In the genomic region with DNA sequence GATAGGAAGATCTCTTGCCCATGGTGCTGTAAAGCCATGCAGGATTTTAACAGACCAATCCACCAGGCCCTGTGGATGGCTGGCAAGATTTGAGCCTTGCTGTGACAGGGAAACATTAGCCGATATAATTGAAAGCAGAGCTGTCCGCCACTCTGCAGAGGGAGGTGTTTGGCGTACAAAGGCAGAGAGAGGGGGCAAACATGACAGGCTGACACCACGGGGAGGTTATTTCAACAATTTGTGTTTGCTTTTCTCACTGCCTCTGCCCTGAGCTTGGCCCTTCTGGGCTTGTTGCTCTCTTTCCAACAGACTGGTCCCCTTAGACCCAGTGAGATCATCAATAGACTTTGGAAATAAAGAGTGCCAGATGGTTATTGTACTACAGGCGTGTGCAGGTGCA, we compare ENCODE assay signal across 19 cellular contexts. TPM values are rescaled to one million over a fixed set of nuclear protein-coding genes. Genes with fewer than 3 reads are reported as not detected.
A peak's percentile ranks its signal among the peaks of the same experiment; 100 is the strongest.
DNase-seq lines count a peak whose midpoint lies in the region; ATAC-seq and TF ChIP-seq lines count a peak whose summit lies in the region.
"Had no signal": no experiment of that assay in that cellular context is flagged by ENCODE, and none has a peak within 500 bp of the region (broad histone marks: within the 10 kb centered on the region; RNA-seq: fewer than 3 reads in every experiment).

No MANE protein-coding gene starts in this region.

- no peak overlapping the region for H3K27ac Mint-ChIP-seq in CD8-positive, alpha-beta memory T cell
- H3K27ac Mint-ChIP-seq: CD4-positive, alpha-beta T cell; T-helper 17 cell had no signal

- H3K4me3 Mint-ChIP-seq in CD8-positive, alpha-beta memory T cell = no peak overlapping the region
- H3K4me3 Mint-ChIP-seq: CD4-positive, alpha-beta T cell; T-helper 17 cell had no signal

- no peaks in the 10 kb centered on the region for H3K4me1 ChIP-seq in CD8-positive, alpha-beta memory T cell (ENCODE audit: insufficient read depth, low read length)
- H3K4me1 ChIP-seq in ascending aorta (no peaks in the 10 kb centered on the region), upper lobe of right lung (no peaks in the 10 kb centered on the region)
- H3K4me1 ChIP-seq: tibial artery had no signal

- no peak overlapping the region for H3K4me3 ChIP-seq in CD8-positive, alpha-beta memory T cell (ENCODE audit: low read length)
- no peak overlapping the region for H3K4me3 ChIP-seq in ascending aorta
- no peak overlapping the region for H3K4me3 ChIP-seq in upper lobe of right lung
- H3K4me3 ChIP-seq: tibial artery had no signal

- ATAC-seq in sciatic nerve (peak; percentile 82), upper lobe of right lung (no peak)
- ATAC-seq: T-helper 17 cell had no signal

- CTCF ChIA-PET in CD8-positive, alpha-beta memory T cell (lab: Charles Lee) = no interaction called here

- DNase-seq in DMS 273 (lab: John Stamatoyannopoulos, UW; ENCODE audit: unreplicated experiment) (peak; percentile 26), DMS 273 treated with DMSO at 0.1 percent for 48 hours (lab: John Stamatoyannopoulos, UW) (no peak), NCI-H2196 (lab: John Stamatoyannopoulos, UW; ENCODE audit: unreplicated experiment) (peak; percentile 25), cerebellar cortex (ENCODE audit: low spot score) (peak; percentile 17), sciatic nerve (ENCODE audit: low spot score) (no peak), ascending aorta (ENCODE audit: low spot score in 2 of 2) (no peak), upper lobe of right lung (no peak)
- no peak for DNase-seq in CD8-positive, alpha-beta memory T cell
- DNase-seq: activated CD4-positive, CD25-positive, alpha-beta regulatory T cell; amniotic stem cell; CD4-positive, alpha-beta T cell; HCEC 1CT; MV-4-11; Right ventricle myocardium superior; T-helper 17 cell; tibial artery had no signal

- H3K27ac ChIP-seq in CD8-positive, alpha-beta memory T cell (ENCODE audit: low read depth, low read length) = no peak overlapping the region
- H3K27ac ChIP-seq in ascending aorta (no peak overlapping the region), upper lobe of right lung (no peak overlapping the region)
- H3K27ac ChIP-seq: 22Rv1, tibial artery had no signal

- TF ChIP-seq CTCF in ascending aorta (IDR thresholded peaks at IDR 0.05) (no peak), upper lobe of right lung (IDR thresholded peaks at IDR 0.05) (no peak)

- intact Hi-C loops in sciatic nerve (cut with DNase I) = no loop called here
- intact Hi-C loops in ascending aorta (cut with DNase I) = no loop called here
- intact Hi-C loops in upper lobe of right lung (cut with DNase I) = no loop called here

- POLR2A ChIA-PET in CD8-positive, alpha-beta memory T cell (lab: Charles Lee) = no interaction called here

- no peaks in the 10 kb centered on the region for H3K36me3 Mint-ChIP-seq in CD8-positive, alpha-beta memory T cell

- no peaks in the 10 kb centered on the region for H3K9me3 Mint-ChIP-seq in CD8-positive, alpha-beta memory T cell
- H3K9me3 Mint-ChIP-seq: activated T-helper 2 cell treated with anti-CD3 and anti-CD28 coated beads, Interferon-gamma antibody, Interleukin-2, Interleukin-4, amounts not matched to agents 10 μg/mL and 5 μg/mL and 100 μg/mL, durations not matched to agents 14 hours and 24 hours and 36 hours; CD4-positive, alpha-beta T cell had no signal

- H3K36me3 ChIP-seq in CD8-positive, alpha-beta memory T cell (ENCODE audit: insufficient read depth, low read length) = no peaks in the 10 kb centered on the region
- H3K36me3 ChIP-seq in ascending aorta = no peaks in the 10 kb centered on the region
- H3K36me3 ChIP-seq in upper lobe of right lung = no peaks in the 10 kb centered on the region
- H3K36me3 ChIP-seq: tibial artery had no signal

- H3K4me1 Mint-ChIP-seq in CD8-positive, alpha-beta memory T cell = peaks cover 0 to 8% (median 7%) of the 10 kb centered on the region in 3 donors

- H3K9me3 ChIP-seq in CD8-positive, alpha-beta memory T cell (ENCODE audit: low read length) = no peaks in the 10 kb centered on the region
- H3K9me3 ChIP-seq in ascending aorta (no peaks in the 10 kb centered on the region), upper lobe of right lung (no peaks in the 10 kb centered on the region)
- H3K9me3 ChIP-seq: tibial artery had no signal

- no peaks in the 10 kb centered on the region for H3K27me3 ChIP-seq in CD8-positive, alpha-beta memory T cell (ENCODE audit: insufficient read depth, low read length, poor library complexity, severe bottlenecking)
- H3K27me3 ChIP-seq in ascending aorta (no peaks in the 10 kb centered on the region), upper lobe of right lung (no peaks in the 10 kb centered on the region)
- H3K27me3 ChIP-seq: tibial artery had no signal

- peaks cover 3 to 4% of the 10 kb centered on the region in 2 donors for H3K27me3 Mint-ChIP-seq in CD8-positive, alpha-beta memory T cell
- H3K27me3 Mint-ChIP-seq: CD4-positive, alpha-beta T cell; T-helper 17 cell had no signal

RNA-seq across cellular contexts. Expression of gene CLNK, which starts 59.4 kb away (rescaled TPM):
- total RNA-seq in sciatic nerve = not detected
- total RNA-seq in CD8-positive, alpha-beta memory T cell = under 1 TPM; 0.11 to 0.31 TPM
- polyA plus RNA-seq in CD8-positive, alpha-beta memory T cell = not detected
- total RNA-seq in ascending aorta = not detected
- total RNA-seq in upper lobe of right lung = 0.35 TPM
- total RNA-seq: frontal cortex, Right ventricle myocardium superior had no signal

Comparison
In these comparisons a context has a peak if more than half of its experiments do, and no peak if none do; other contexts are left out.
1. DNase-seq: peak in DMS 273 (single experiment), NCI-H2196 (single experiment) and cerebellar cortex (single experiment); none in DMS 273 treated with DMSO at 0.1 percent for 48 hours (single experiment), sciatic nerve (single experiment), CD8-positive, alpha-beta memory T cell (0 of 5), ascending aorta (0 of 2) and upper lobe of right lung (single experiment).